Comparison of ENCODE assay signal across 14 cellular contexts in the genomic region with DNA sequence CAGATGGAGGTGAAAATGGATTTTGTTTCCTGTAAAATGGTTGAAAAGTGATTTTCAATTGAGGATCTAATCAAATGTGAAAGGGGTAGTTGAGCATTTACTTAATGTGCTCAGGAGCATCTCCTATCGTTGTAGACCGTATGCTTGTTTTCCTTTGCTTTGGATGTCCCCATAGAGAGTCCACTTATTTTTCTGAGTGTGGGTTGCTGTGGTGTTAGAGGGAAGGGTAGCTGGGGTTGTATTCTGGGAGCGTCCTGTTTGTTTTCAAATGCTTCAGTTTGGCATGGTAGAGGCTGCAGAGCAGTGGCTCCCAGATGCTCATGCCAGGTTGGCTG.
"Had no signal": no experiment of that assay in that cellular context is flagged by ENCODE, and none has a peak within 500 bp of the region (broad histone marks: within the 10 kb centered on the region; RNA-seq: fewer than 3 reads in every experiment).

No MANE protein-coding gene starts in this region.

- H3K27ac Mint-ChIP-seq: memory B cell, mesothelial cell of epicardium, natural killer cell had no signal

- H3K4me3 Mint-ChIP-seq: memory B cell, mesothelial cell of epicardium, natural killer cell, neural crest cell had no signal

- H3K27me3 ChIP-seq: heart right ventricle, tibial artery, upper lobe of left lung, uterus had no signal

- H3K36me3 Mint-ChIP-seq: memory B cell, mesothelial cell of epicardium, natural killer cell had no signal

- H3K9me3 Mint-ChIP-seq: memory B cell, mesothelial cell of epicardium, neural crest cell had no signal

- H3K27ac ChIP-seq: heart right ventricle, tibial artery, upper lobe of left lung, uterus had no signal

- DNase-seq: effector memory CD4-positive, alpha-beta T cell; heart right ventricle; hypothalamus; islet precursor cell; natural killer cell; right cardiac atrium; stimulated activated CD4-positive, alpha-beta T cell treated with anti-CD3 and anti-CD28 coated beads, Interleukin-2, amount 100 ng/mL, for 48 hours; stimulated activated naive CD4-positive, alpha-beta T cell treated with Interleukin-2 at 50 U/mL for 16 hours; tibial artery; upper lobe of left lung; uterus had no signal

- H3K4me3 ChIP-seq: heart right ventricle, tibial artery, upper lobe of left lung, uterus had no signal

- H3K36me3 ChIP-seq: heart right ventricle, tibial artery, upper lobe of left lung, uterus had no signal

- H3K9me3 ChIP-seq: tibial artery, upper lobe of left lung, uterus had no signal

- H3K4me1 ChIP-seq: heart right ventricle, tibial artery, upper lobe of left lung, uterus had no signal

- H3K4me1 Mint-ChIP-seq: memory B cell, mesothelial cell of epicardium, natural killer cell, neural crest cell had no signal
